Comparison of ENCODE assay signal across 8 cellular contexts in the genomic region with DNA sequence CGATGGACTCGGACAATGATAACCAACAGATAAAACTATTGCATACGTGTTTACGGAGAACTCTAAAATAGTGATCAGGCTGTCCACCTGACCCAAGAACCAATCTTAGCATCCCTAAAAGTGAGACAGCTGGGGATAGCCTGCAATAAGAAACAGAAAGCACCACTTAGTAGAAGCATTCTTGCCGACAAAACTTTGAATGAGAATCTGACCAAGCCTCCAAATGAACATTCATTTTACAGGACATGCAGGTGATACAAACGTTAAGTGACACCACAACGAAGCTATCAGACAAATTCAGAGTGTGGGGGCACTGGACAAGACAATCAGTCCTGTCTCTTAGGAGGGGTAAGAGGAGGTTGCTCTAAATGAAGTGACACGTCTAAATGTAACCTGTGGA. TPM values are rescaled to one million over a fixed set of nuclear protein-coding genes. Genes with fewer than 3 reads are reported as not detected.
A peak's percentile ranks its signal among the peaks of the same experiment; 100 is the strongest.
DNase-seq lines count a peak whose midpoint lies in the region; ATAC-seq and TF ChIP-seq lines count a peak whose summit lies in the region.

No MANE protein-coding gene starts in this region.

- peaks cover 7% of the 10 kb centered on the region for H3K36me3 ChIP-seq in GM06990 (ENCODE audit: control insufficient read depth, insufficient read depth, low read length)
- peaks cover 3 to 5% of the 10 kb centered on the region in 2 experiments for H3K36me3 ChIP-seq in trophoblast cell (ENCODE audit: control insufficient read depth in 1 of 2, insufficient read depth in 2 of 2, low read length in 2 of 2)

- DNase-seq in GM06990 (ENCODE audit: extremely low read depth, insufficient read length) (no peak), OCI-M1 (lab: John Stamatoyannopoulos, UW) (peak; percentile 68), endothelial cell (ENCODE audit: low spot score) (no peak), trophoblast cell (no peak), GM03348 (ENCODE audit: low spot score) (no peak), NCI-H345 treated with DMSO at 0.1 percent for 48 hours (lab: John Stamatoyannopoulos, UW; ENCODE audit: unreplicated experiment) (no peak), AML-193 (lab: John Stamatoyannopoulos, UW) (no peak)

- H3K4me1 ChIP-seq in trophoblast cell (ENCODE audit: control insufficient read depth in 1 of 2, insufficient read depth in 2 of 2, low read length in 2 of 2), result peaks cover 4% of the 10 kb centered on the region in 2 experiments

- no peak overlapping the region for H4K12ac ChIP-seq in trophoblast cell (ENCODE audit: low read depth, low read length)

- H2BK12ac ChIP-seq in trophoblast cell (ENCODE audit: low read length), result no peak overlapping the region

- no peak overlapping the region for H3K27ac ChIP-seq in trophoblast cell (ENCODE audit: low read depth, low read length)

- no peak overlapping the region for H3K23ac ChIP-seq in trophoblast cell (ENCODE audit: low read length)

- no peak overlapping the region for H3K4ac ChIP-seq in trophoblast cell (ENCODE audit: low read depth, low read length)

- no peak overlapping the region for H4K8ac ChIP-seq in trophoblast cell (ENCODE audit: low read depth, low read length)

- H3K14ac ChIP-seq in trophoblast cell (ENCODE audit: low read length), result no peak overlapping the region

- peaks cover 13% of the 10 kb centered on the region for H3K4me1 Mint-ChIP-seq in endothelial cell (ENCODE audit: unreplicated experiment)

- peak overlapping the region; percentile 97 for H3K4me2 ChIP-seq in trophoblast cell (ENCODE audit: low read length)

- H3K27ac Mint-ChIP-seq in endothelial cell (ENCODE audit: unreplicated experiment), result no peak overlapping the region

- no peaks in the 10 kb centered on the region for H3K9me3 Mint-ChIP-seq in endothelial cell (ENCODE audit: unreplicated experiment)

- H3K9ac ChIP-seq in trophoblast cell (ENCODE audit: low read length), result no peak overlapping the region

- H3K79me1 ChIP-seq in trophoblast cell (ENCODE audit: low read length), result peaks cover 11% of the 10 kb centered on the region

- peaks cover 15% of the 10 kb centered on the region for H3K36me3 Mint-ChIP-seq in endothelial cell (ENCODE audit: low read depth, unreplicated experiment)

- no peak overlapping the region for H2AFZ ChIP-seq in trophoblast cell (ENCODE audit: insufficient read depth, low read length, poor library complexity)

- H2BK120ac ChIP-seq in trophoblast cell (ENCODE audit: insufficient read depth, low read length, poor library complexity), result no peak overlapping the region

- peak overlapping the region; percentile 99 for H3K4me3 ChIP-seq in GM06990 (replicated peaks; ENCODE audit: low read depth, low read length)
- H3K4me3 ChIP-seq in trophoblast cell (ENCODE audit: low read depth, low read length), result no peak overlapping the region

- ATAC-seq in GM18907 (IDR thresholded peaks at IDR 0.05; ENCODE audit: unreplicated experiment), result no peak

- no peak overlapping the region for H3K18ac ChIP-seq in trophoblast cell (ENCODE audit: low read length)

- no peaks in the 10 kb centered on the region for H3K9me3 ChIP-seq in trophoblast cell (ENCODE audit: insufficient read depth, low read depth, low read length)

- WGBS in trophoblast cell (ENCODE audit: extremely low coverage, insufficient coverage, insufficient read length), result no CpG with 5 or more reads among the region's 8 CpGs

- H3K79me2 ChIP-seq in trophoblast cell (ENCODE audit: control insufficient read depth, insufficient read depth, low read length, poor library complexity), result peaks cover 8% of the 10 kb centered on the region

- peak overlapping the region; percentile 99 for H3K4me3 Mint-ChIP-seq in endothelial cell (ENCODE audit: unreplicated experiment)

- H3K27me3 Mint-ChIP-seq in endothelial cell (ENCODE audit: unreplicated experiment), result peaks cover 8% of the 10 kb centered on the region

- no peak overlapping the region for H2AK5ac ChIP-seq in trophoblast cell (ENCODE audit: low read length)

- H3K27me3 ChIP-seq in GM06990 (replicated peaks; ENCODE audit: control insufficient read depth, insufficient read depth, low read length), result no peaks in the 10 kb centered on the region
- H3K27me3 ChIP-seq in trophoblast cell (ENCODE audit: insufficient read depth, low read length), result no peaks in the 10 kb centered on the region

- H4K91ac ChIP-seq in trophoblast cell (ENCODE audit: low read depth, low read length), result no peak overlapping the region

- TF ChIP-seq CTCF in GM06990 (IDR thresholded peaks at IDR 0.05; ENCODE audit: insufficient read depth, low read length, poor library complexity, severe bottlenecking) (no peak), endothelial cell (IDR thresholded peaks at IDR 0.05; ENCODE audit: unreplicated experiment) (no peak)

- no peak overlapping the region for H2BK5ac ChIP-seq in trophoblast cell (ENCODE audit: low read depth, low read length, poor library complexity)

RNA-seq across cellular contexts. Expression of gene PSMG1, which starts 1.2 kb away (rescaled TPM):
- 36.8 TPM for total RNA-seq in endothelial cell (ENCODE audit: unreplicated experiment)
- polyA plus RNA-seq in trophoblast cell (2013), result 71.2 and 72.7 TPM in 2 replicates
